Comparison of ENCODE assay signal across 1 cellular context in the genomic region with DNA sequence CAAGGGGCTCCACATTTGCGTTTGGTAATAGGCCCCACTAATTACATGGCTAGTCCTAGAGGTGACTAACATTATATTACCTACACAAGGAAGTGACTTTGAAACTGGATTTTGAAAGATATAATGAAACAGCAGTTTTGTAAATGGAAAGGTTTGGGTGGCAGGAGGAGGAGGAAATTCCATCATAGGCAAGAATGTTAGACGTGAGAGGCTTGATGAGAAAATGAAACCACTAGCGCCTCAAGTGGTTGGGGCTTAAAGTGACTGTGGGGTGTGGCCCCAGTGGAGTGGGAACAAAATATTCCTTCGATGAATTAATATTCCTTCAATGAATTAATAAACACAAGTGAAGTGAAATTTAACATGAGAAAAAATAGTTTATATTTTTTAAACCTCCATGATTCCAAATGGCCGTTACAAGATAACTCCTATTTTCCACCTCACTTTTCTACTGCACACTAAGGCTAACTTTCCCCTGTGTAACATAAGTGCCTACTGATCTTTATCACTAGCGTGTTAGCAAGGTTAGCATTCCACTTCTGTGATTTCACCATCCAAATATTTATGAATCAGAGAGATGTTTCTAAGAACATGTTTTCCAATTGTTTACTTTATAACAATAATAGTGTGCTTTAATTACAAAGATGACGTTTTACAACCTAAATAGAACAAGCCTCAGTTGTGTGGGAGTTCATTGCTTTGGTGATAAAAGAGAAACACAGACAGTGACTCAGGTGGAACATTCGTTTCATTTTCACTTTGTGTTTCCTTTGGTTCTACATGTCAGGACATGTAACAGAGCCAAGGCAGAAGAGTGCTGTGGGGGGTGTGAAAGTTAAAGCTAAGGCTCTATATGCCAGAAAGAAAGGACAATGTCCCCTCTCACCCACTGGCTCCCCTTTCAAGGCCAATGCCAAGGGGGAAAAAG.
TF ChIP-seq lines count a peak whose summit lies in the region.

No MANE protein-coding gene starts in this region.

TF ChIP-seq in HEK293, 187 proteins besides CTCF, POLR2A, EP300 and RAD21 (continued from another document and continues in another):
- no peak for TF ChIP-seq BCL11B (tag by site-specific recombination; IDR thresholded peaks at IDR 0.05; ENCODE audit: low read depth)
- peak; percentile 63; the same call in 1 of the 2 replicates for TF ChIP-seq OSR2 (tag by site-specific recombination; IDR thresholded peaks at IDR 0.05)
- TF ChIP-seq ZNF626 (tag by site-specific recombination; IDR thresholded peaks at IDR 0.05): no peak
- TF ChIP-seq, protein P1, sequence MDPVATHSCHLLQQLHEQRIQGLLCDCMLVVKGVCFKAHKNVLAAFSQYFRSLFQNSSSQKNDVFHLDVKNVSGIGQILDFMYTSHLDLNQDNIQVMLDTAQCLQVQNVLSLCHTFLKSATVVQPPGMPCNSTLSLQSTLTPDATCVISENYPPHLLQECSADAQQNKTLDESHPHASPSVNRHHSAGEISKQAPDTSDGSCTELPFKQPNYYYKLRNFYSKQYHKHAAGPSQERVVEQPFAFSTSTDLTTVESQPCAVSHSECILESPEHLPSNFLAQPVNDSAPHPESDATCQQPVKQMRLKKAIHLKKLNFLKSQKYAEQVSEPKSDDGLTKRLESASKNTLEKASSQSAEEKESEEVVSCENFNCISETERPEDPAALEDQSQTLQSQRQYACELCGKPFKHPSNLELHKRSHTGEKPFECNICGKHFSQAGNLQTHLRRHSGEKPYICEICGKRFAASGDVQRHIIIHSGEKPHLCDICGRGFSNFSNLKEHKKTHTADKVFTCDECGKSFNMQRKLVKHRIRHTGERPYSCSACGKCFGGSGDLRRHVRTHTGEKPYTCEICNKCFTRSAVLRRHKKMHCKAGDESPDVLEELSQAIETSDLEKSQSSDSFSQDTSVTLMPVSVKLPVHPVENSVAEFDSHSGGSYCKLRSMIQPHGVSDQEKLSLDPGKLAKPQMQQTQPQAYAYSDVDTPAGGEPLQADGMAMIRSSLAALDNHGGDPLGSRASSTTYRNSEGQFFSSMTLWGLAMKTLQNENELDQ (tag by site-specific recombination; IDR thresholded peaks at IDR 0.05; ENCODE audit: low read depth): no peak
- TF ChIP-seq, protein P2, sequence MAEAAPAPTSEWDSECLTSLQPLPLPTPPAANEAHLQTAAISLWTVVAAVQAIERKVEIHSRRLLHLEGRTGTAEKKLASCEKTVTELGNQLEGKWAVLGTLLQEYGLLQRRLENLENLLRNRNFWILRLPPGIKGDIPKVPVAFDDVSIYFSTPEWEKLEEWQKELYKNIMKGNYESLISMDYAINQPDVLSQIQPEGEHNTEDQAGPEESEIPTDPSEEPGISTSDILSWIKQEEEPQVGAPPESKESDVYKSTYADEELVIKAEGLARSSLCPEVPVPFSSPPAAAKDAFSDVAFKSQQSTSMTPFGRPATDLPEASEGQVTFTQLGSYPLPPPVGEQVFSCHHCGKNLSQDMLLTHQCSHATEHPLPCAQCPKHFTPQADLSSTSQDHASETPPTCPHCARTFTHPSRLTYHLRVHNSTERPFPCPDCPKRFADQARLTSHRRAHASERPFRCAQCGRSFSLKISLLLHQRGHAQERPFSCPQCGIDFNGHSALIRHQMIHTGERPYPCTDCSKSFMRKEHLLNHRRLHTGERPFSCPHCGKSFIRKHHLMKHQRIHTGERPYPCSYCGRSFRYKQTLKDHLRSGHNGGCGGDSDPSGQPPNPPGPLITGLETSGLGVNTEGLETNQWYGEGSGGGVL (tag by site-specific recombination; IDR thresholded peaks at IDR 0.05): peak; percentile 77
- TF ChIP-seq HOXD13 (CRISPR knock-in tag; IDR thresholded peaks at IDR 0.05; ENCODE audit: borderline replicate concordance): peak; percentile 92
- no peak for TF ChIP-seq ZNF677 (tag by site-specific recombination; IDR thresholded peaks at IDR 0.05)
- TF ChIP-seq ZSCAN16 (tag by site-specific recombination; IDR thresholded peaks at IDR 0.05): no peak
- TF ChIP-seq ZBTB26 (tag by site-specific recombination; optimal IDR thresholded peaks at IDR 0.05): no peak
- no peak for TF ChIP-seq ZNF16 (tag by site-specific recombination; IDR thresholded peaks at IDR 0.05; ENCODE audit: low read depth)
- TF ChIP-seq ZBTB7A (tag by site-specific recombination; IDR thresholded peaks at IDR 0.05; ENCODE audit: low read depth): no peak
- no peak for TF ChIP-seq ZNF223 (tag by site-specific recombination; IDR thresholded peaks at IDR 0.05)
- TF ChIP-seq, protein P3, sequence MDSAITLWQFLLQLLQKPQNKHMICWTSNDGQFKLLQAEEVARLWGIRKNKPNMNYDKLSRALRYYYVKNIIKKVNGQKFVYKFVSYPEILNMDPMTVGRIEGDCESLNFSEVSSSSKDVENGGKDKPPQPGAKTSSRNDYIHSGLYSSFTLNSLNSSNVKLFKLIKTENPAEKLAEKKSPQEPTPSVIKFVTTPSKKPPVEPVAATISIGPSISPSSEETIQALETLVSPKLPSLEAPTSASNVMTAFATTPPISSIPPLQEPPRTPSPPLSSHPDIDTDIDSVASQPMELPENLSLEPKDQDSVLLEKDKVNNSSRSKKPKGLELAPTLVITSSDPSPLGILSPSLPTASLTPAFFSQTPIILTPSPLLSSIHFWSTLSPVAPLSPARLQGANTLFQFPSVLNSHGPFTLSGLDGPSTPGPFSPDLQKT (IDR thresholded peaks at IDR 0.05; ENCODE audit: borderline replicate concordance, low read depth, low read length): no peak
- TF ChIP-seq, protein P4, sequence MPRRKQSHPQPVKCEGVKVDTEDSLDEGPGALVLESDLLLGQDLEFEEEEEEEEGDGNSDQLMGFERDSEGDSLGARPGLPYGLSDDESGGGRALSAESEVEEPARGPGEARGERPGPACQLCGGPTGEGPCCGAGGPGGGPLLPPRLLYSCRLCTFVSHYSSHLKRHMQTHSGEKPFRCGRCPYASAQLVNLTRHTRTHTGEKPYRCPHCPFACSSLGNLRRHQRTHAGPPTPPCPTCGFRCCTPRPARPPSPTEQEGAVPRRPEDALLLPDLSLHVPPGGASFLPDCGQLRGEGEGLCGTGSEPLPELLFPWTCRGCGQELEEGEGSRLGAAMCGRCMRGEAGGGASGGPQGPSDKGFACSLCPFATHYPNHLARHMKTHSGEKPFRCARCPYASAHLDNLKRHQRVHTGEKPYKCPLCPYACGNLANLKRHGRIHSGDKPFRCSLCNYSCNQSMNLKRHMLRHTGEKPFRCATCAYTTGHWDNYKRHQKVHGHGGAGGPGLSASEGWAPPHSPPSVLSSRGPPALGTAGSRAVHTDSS (tag by site-specific recombination; IDR thresholded peaks at IDR 0.05): no peak
- TF ChIP-seq ZNF624 (tag by site-specific recombination; IDR thresholded peaks at IDR 0.05): no peak
- TF ChIP-seq EGR2 (tag by site-specific recombination; IDR thresholded peaks at IDR 0.05; ENCODE audit: low read depth): 0 out of 2 replicates have a peak, but pooled peaks have one; percentile 29
- TF ChIP-seq ZNF426 (tag by site-specific recombination; IDR thresholded peaks at IDR 0.05): no peak
- no peak for TF ChIP-seq ZBTB8A (tag by site-specific recombination; IDR thresholded peaks at IDR 0.05)
- TF ChIP-seq SCRT1 (tag by site-specific recombination; IDR thresholded peaks at IDR 0.05; ENCODE audit: borderline replicate concordance): no peak
- TF ChIP-seq ZNF549 (tag by site-specific recombination; IDR thresholded peaks at IDR 0.05): no peak
- TF ChIP-seq KLF7 (tag by site-specific recombination; IDR thresholded peaks at IDR 0.05; ENCODE audit: borderline replicate concordance): no peak
- no peak for TF ChIP-seq ZNF530 (tag by site-specific recombination; IDR thresholded peaks at IDR 0.05; ENCODE audit: low read depth)
- no peak for TF ChIP-seq ZNF214 (tag by site-specific recombination; IDR thresholded peaks at IDR 0.05; ENCODE audit: borderline replicate concordance)
- TF ChIP-seq ZNF629 (tag by site-specific recombination; IDR thresholded peaks at IDR 0.05): peak; percentile 98
- TF ChIP-seq, protein P5, sequence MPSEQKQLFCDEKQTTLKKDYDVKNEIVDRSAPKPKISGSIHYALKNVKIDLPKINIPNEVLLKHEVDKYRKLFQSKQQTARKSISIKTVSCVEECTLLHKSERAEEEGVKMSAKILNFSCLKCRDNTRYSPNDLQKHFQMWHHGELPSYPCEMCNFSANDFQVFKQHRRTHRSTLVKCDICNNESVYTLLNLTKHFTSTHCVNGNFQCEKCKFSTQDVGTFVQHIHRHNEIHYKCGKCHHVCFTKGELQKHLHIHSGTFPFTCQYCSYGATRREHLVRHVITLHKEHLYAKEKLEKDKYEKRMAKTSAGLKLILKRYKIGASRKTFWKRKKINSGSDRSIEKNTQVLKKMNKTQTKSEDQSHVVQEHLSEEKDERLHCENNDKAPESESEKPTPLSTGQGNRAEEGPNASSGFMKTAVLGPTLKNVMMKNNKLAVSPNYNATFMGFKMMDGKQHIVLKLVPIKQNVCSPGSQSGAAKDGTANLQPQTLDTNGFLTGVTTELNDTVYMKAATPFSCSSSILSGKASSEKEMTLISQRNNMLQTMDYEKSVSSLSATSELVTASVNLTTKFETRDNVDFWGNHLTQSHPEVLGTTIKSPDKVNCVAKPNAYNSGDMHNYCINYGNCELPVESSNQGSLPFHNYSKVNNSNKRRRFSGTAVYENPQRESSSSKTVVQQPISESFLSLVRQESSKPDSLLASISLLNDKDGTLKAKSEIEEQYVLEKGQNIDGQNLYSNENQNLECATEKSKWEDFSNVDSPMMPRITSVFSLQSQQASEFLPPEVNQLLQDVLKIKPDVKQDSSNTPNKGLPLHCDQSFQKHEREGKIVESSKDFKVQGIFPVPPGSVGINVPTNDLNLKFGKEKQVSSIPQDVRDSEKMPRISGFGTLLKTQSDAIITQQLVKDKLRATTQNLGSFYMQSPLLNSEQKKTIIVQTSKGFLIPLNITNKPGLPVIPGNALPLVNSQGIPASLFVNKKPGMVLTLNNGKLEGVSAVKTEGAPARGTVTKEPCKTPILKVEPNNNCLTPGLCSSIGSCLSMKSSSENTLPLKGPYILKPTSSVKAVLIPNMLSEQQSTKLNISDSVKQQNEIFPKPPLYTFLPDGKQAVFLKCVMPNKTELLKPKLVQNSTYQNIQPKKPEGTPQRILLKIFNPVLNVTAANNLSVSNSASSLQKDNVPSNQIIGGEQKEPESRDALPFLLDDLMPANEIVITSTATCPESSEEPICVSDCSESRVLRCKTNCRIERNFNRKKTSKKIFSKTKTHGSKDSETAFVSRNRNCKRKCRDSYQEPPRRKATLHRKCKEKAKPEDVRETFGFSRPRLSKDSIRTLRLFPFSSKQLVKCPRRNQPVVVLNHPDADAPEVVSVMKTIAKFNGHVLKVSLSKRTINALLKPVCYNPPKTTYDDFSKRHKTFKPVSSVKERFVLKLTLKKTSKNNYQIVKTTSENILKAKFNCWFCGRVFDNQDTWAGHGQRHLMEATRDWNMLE (tag by site-specific recombination; conservative IDR thresholded peaks at IDR 0.05; ENCODE audit: low read depth): peak; percentile 54
- TF ChIP-seq ZNF138 (tag by site-specific recombination; IDR thresholded peaks at IDR 0.05; ENCODE audit: borderline replicate concordance): no peak
- TF ChIP-seq ZNF292 (tag by site-specific recombination; IDR thresholded peaks at IDR 0.05; ENCODE audit: borderline replicate concordance, low read depth): no peak
- TF ChIP-seq ZNF19 (tag by site-specific recombination; IDR thresholded peaks at IDR 0.05; ENCODE audit: low read depth): no peak
- TF ChIP-seq ZNF169 (tag by site-specific recombination; IDR thresholded peaks at IDR 0.05): no peak
- TF ChIP-seq ZNF704 (tag by site-specific recombination; IDR thresholded peaks at IDR 0.05): no peak
- TF ChIP-seq GFI1B (tag by site-specific recombination; IDR thresholded peaks at IDR 0.05): no peak
- no peak for TF ChIP-seq ZNF560 (tag by site-specific recombination; IDR thresholded peaks at IDR 0.05; ENCODE audit: borderline replicate concordance)
- no peak for TF ChIP-seq ZNF23 (tag by site-specific recombination; IDR thresholded peaks at IDR 0.05; ENCODE audit: borderline replicate concordance)
- TF ChIP-seq ZNF664 (tag by site-specific recombination; IDR thresholded peaks at IDR 0.05): no peak
- TF ChIP-seq, protein P6, sequence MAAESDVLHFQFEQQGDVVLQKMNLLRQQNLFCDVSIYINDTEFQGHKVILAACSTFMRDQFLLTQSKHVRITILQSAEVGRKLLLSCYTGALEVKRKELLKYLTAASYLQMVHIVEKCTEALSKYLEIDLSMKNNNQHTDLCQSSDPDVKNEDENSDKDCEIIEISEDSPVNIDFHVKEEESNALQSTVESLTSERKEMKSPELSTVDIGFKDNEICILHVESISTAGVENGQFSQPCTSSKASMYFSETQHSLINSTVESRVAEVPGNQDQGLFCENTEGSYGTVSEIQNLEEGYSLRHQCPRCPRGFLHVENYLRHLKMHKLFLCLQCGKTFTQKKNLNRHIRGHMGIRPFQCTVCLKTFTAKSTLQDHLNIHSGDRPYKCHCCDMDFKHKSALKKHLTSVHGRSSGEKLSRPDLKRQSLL (tag by site-specific recombination; IDR thresholded peaks at IDR 0.05): no peak
- TF ChIP-seq ZFHX2 (tag by site-specific recombination; conservative IDR thresholded peaks at IDR 0.05): peak; percentile 80
- TF ChIP-seq ZNF274 (IDR thresholded peaks at IDR 0.05; ENCODE audit: low read length): no peak
- no peak for TF ChIP-seq ZNF274 (tag by site-specific recombination; IDR thresholded peaks at IDR 0.05; ENCODE audit: borderline replicate concordance)
- TF ChIP-seq ZNF747 (tag by site-specific recombination; IDR thresholded peaks at IDR 0.05): no peak
- no peak for TF ChIP-seq ZBTB48 (tag by site-specific recombination; IDR thresholded peaks at IDR 0.05)
- no peak for TF ChIP-seq ZNF544 (tag by site-specific recombination; IDR thresholded peaks at IDR 0.05)
